ENCODE assay signal across 22 cellular contexts in genomic region chr1:45004281-45004920, GRCh38.
"Had no signal": no experiment of that assay in that cellular context is flagged by ENCODE, and none has a peak within 500 bp of the region (broad histone marks: within the 10 kb centered on the region; RNA-seq: fewer than 3 reads in every experiment).

No MANE protein-coding gene starts in this region.

- DNase-seq: activated CD4-positive, alpha-beta T cell treated with anti-CD3 and anti-CD28 coated beads for 4 hours; activated CD4-positive, alpha-beta T cell treated with anti-CD3 and anti-CD28 coated beads, Interleukin-2, amount 50 U/mL, for 4 hours; activated CD8-positive, alpha-beta memory T cell treated with anti-CD3 and anti-CD28 coated beads for 24 hours; activated naive CD4-positive, alpha-beta T cell treated with Interleukin-2 at 50 U/mL for 16 hours; activated naive CD8-positive, alpha-beta T cell treated with anti-CD3 and anti-CD28 coated beads for 36 hours; activated T-cell treated with anti-CD3 and anti-CD28 coated beads, Interleukin-2, amount 50 U/mL, for 4 hours; central memory CD4-positive, alpha-beta T cell; IMR-90; Kasumi-1; KBM-7; NCI-H1105 treated with DMSO at 0.1 percent for 48 hours; NCI-H1436 treated with DMSO at 0.1 percent for 48 hours; NCI-H187; NCI-H2081; NCI-H510A treated with DMSO at 0.1 percent for 48 hours; NCI-H69; NK-92 treated with Interleukin-12 subunit alpha and Interleukin-12 subunit beta, amount 100 ng/mL, for 24 hours; PC-3; SHP77 treated with DMSO at 0.1 percent for 48 hours had no signal

- H3K9me3 ChIP-seq: breast epithelium had no signal

- H3K4me3 Mint-ChIP-seq: activated naive CD8-positive, alpha-beta T cell treated with anti-CD3 and anti-CD28 coated beads for 36 hours; activated T-cell treated with anti-CD3 and anti-CD28 coated beads, Interleukin-2, amount 50 U/mL, for 4 hours; T-helper 1 cell treated with Interleukin-12 subunit alpha and Interleukin-12 subunit beta and Interleukin-4 antibody, amounts not matched to agents 30 μg/mL and 1 μg/mL, for 36 hours had no signal

- H3K27ac ChIP-seq: breast epithelium had no signal

- H3K27me3 ChIP-seq: breast epithelium had no signal

- H3K27ac Mint-ChIP-seq: activated naive CD8-positive, alpha-beta T cell treated with anti-CD3 and anti-CD28 coated beads for 36 hours; T-helper 1 cell treated with Interleukin-12 subunit alpha and Interleukin-12 subunit beta and Interleukin-4 antibody, amounts not matched to agents 30 μg/mL and 1 μg/mL, for 36 hours had no signal

- H3K27me3 Mint-ChIP-seq: activated naive CD8-positive, alpha-beta T cell treated with anti-CD3 and anti-CD28 coated beads for 36 hours had no signal

- H3K9me3 Mint-ChIP-seq: activated naive CD8-positive, alpha-beta T cell treated with anti-CD3 and anti-CD28 coated beads for 36 hours; activated T-cell treated with anti-CD3 and anti-CD28 coated beads, Interleukin-2, amount 50 U/mL, for 4 hours; T-helper 1 cell treated with Interleukin-12 subunit alpha and Interleukin-12 subunit beta and Interleukin-4 antibody, amounts not matched to agents 30 μg/mL and 1 μg/mL, for 36 hours had no signal

- H3K4me3 ChIP-seq: breast epithelium had no signal

- ATAC-seq: activated CD4-positive, CD25-positive, alpha-beta regulatory T cell treated with anti-CD3 and anti-CD28 coated beads, Interleukin-2, amount 50 U/mL, for 24 hours; activated T-cell treated with anti-CD3 and anti-CD28 coated beads, Interleukin-2, amount 50 U/mL, for 4 hours; PC-3 had no signal
